8 cellular contexts compared by ENCODE assay signal in the genomic region with DNA sequence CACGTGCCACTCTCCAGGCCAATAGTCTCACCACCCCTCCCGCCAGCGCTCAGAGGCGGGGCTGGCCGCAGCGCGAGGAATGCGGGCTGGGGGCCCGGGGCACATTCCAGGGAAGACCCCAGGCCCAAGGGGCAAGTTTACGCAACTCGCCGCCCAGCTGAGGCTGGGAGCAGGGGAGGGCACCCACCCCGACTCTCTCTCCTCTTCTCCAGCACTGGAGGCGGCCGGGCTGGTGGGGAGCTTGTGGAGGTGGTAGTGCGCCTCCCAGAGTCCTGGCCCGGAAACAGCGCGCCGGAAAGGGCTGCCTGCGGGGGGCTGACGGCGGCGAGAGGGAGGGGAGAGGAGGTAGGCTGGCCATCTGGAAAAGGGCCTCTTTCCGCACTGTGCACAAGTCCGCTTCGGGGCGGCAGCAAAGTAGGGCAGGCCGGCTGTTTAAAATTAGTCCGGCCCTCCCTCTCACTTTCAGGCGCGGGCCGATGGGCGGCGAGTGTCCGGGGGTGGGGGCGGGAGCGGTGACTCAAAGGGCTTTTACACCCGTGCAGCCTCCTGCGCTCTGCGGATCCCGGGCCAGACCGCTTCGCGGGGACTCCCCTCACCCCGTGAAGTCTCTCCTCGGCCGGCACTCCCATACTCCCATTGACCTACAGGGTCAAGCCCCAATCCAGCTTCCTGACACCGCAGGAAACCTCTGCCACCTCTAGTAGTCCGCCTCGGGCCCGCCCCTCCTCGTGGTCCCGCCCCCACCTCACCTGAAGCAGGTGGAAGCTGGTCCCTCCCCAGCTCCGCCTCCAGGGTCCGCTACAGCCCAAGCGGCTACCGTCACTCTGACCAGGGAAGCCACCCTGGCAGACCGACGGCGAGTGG. TPM values are rescaled to one million over a fixed set of nuclear protein-coding genes. Genes with fewer than 3 reads are reported as not detected.
DNase-seq lines count a peak whose midpoint lies in the region; ATAC-seq and TF ChIP-seq lines count a peak whose summit lies in the region.

No MANE protein-coding gene starts in this region.

- in situ Hi-C loops in Panc1 (cut with HindIII; ENCODE audit: low pct_unique_long_range_greater_than_20kb, low sequenced_read_pairs), result no loop called here

- peak overlapping the region; percentile 76 for H3K27ac Mint-ChIP-seq in activated naive CD4-positive, alpha-beta T cell treated with anti-CD3 and anti-CD28 coated beads for 36 hours

- H3K27ac ChIP-seq in Panc1 (ENCODE audit: low read length) (no peak overlapping the region), gastroesophageal sphincter (peak overlapping the region; percentile 3 to 87 (median 84)), neutrophil (peak overlapping the region; percentile 99), vagina (peak overlapping the region; percentile 85)

- TF ChIP-seq EP300 in gastroesophageal sphincter (IDR thresholded peaks at IDR 0.05), result no peak

- ATAC-seq in GM18907 (IDR thresholded peaks at IDR 0.05; ENCODE audit: unreplicated experiment), result peak; percentile 21
- ATAC-seq in Panc1, result peak; percentile 50
- peak; percentile 41 for ATAC-seq in gastroesophageal sphincter

- POLR2A ChIA-PET in Panc1 (lab: Charles Lee), result no interaction called here

- 0% methylated on average over 1 of the region's 61 CpGs; no CpG with 5 or more reads in 1 of the 2 donors for WGBS in gastroesophageal sphincter (ENCODE audit: low coverage in 1 of 2), 2 donors

- H3K9me3 ChIP-seq in Panc1 (ENCODE audit: control insufficient read depth, insufficient read depth, low read depth, low read length) (no peaks in the 10 kb centered on the region), gastroesophageal sphincter (no peaks in the 10 kb centered on the region), neutrophil (no peaks in the 10 kb centered on the region), vagina (no peaks in the 10 kb centered on the region)

- no TSS peak for BruUV-seq in Panc1 (replicated peaks; lab: Mats Ljungman, UMichigan)

- CTCF ChIA-PET in Panc1 (lab: Charles Lee), result no interaction called here
- CTCF ChIA-PET in activated naive CD4-positive, alpha-beta T cell treated with anti-CD3 and anti-CD28 coated beads for 36 hours (lab: Charles Lee), result interaction anchor here (0.6 to 1.8 kb wide), 8 partner anchors 19 to 185 kb away, joined by 3 to 9 read pairs (median 4); partner anchors contain the start of genes HSD11B2, PLEKHG4 and TMEM208

- peaks cover 2% of the 10 kb centered on the region for H3K36me3 Mint-ChIP-seq in activated naive CD4-positive, alpha-beta T cell treated with anti-CD3 and anti-CD28 coated beads for 36 hours (ENCODE audit: low read depth)

- DNase-seq in AG20443 (ENCODE audit: low spot score), result peak; percentile 72
- peak; percentile 89 for DNase-seq in HPDE6-E6E7 (ENCODE audit: extremely low spot score)
- no peak for DNase-seq in Panc1 (ENCODE audit: low read depth, low spot score)
- DNase-seq in activated naive CD4-positive, alpha-beta T cell treated with anti-CD3 and anti-CD28 coated beads for 36 hours, result peak; percentile 65
- DNase-seq in vagina (ENCODE audit: extremely low spot score in 2 of 2), result no peak

- H3K27me3 ChIP-seq in Panc1 (ENCODE audit: control insufficient read depth, insufficient read depth, low read length) (no peaks in the 10 kb centered on the region), gastroesophageal sphincter (peaks cover 29% of the 10 kb centered on the region), neutrophil (peaks cover 38% of the 10 kb centered on the region), vagina (no peaks in the 10 kb centered on the region)

- H3K9me3 Mint-ChIP-seq in activated naive CD4-positive, alpha-beta T cell treated with anti-CD3 and anti-CD28 coated beads for 36 hours, result no peaks in the 10 kb centered on the region

- H3K4me1 ChIP-seq in Panc1 (ENCODE audit: control insufficient read depth, insufficient read depth, low read length), result peaks cover 10% of the 10 kb centered on the region
- peaks cover 0 to 78% (median 38%) of the 10 kb centered on the region in 3 donors for H3K4me1 ChIP-seq in gastroesophageal sphincter
- H3K4me1 ChIP-seq in neutrophil (ENCODE audit: control insufficient read depth in 1 of 2, insufficient read depth in 1 of 2, low read depth in 1 of 2, low read length in 1 of 2), result peaks cover 53 to 63% of the 10 kb centered on the region in 2 experiments
- H3K4me1 ChIP-seq in vagina, result peaks cover 59% of the 10 kb centered on the region

- no peak for TF ChIP-seq POLR2A in gastroesophageal sphincter (IDR thresholded peaks at IDR 0.05)
- TF ChIP-seq POLR2A in vagina (IDR thresholded peaks at IDR 0.05), result no peak

- peak overlapping the region; percentile 89 for H3K4me3 Mint-ChIP-seq in activated naive CD4-positive, alpha-beta T cell treated with anti-CD3 and anti-CD28 coated beads for 36 hours

- H3K4me3 ChIP-seq in Panc1 (ENCODE audit: low read depth in 2 of 2, low read length in 2 of 2) (peak overlapping the region; percentile 64 to 73), gastroesophageal sphincter (peak overlapping the region; percentile 54 to 80), neutrophil (ENCODE audit: low read depth in 1 of 2, low read length in 1 of 2) (peak overlapping the region; percentile 82 to 88), vagina (peak overlapping the region; percentile 92 to 93)

- peak; percentile 25; the same call in 1 of the 2 replicates for TF ChIP-seq CTCF in Panc1 (IDR thresholded peaks at IDR 0.05)
- peak in 3 of 4 experiments; percentile 24 to 52 (median 41) for TF ChIP-seq CTCF in gastroesophageal sphincter (IDR thresholded peaks at IDR 0.05)
- TF ChIP-seq CTCF in neutrophil (IDR thresholded peaks at IDR 0.05), result peak; percentile 16
- peak in 1 of 3 experiments; percentile 19 for TF ChIP-seq CTCF in vagina (IDR thresholded peaks at IDR 0.05)

- H3K4me1 Mint-ChIP-seq in activated naive CD4-positive, alpha-beta T cell treated with anti-CD3 and anti-CD28 coated beads for 36 hours (ENCODE audit: low read depth), result peaks cover 56% of the 10 kb centered on the region

- intact Hi-C loops in Panc1 (cut with micrococcal nuclease; ENCODE audit: unreplicated experiment) (no loop called here), vagina (cut with DNase I) (no loop called here)
- intact Hi-C loops in activated naive CD4-positive, alpha-beta T cell treated with anti-CD3 and anti-CD28 coated beads for 36 hours (cut with micrococcal nuclease), result loop anchor here (2.0 to 10.0 kb wide), 4 partner anchors 138 to 838 kb away; partner anchors contain the start of genes CTCF, NFATC3, PHAF1 and THAP11

- H3K27me3 Mint-ChIP-seq in activated naive CD4-positive, alpha-beta T cell treated with anti-CD3 and anti-CD28 coated beads for 36 hours (ENCODE audit: low read depth), result peaks cover 8% of the 10 kb centered on the region

- H3K36me3 ChIP-seq in Panc1 (ENCODE audit: control insufficient read depth, insufficient read depth, low read length) (no peaks in the 10 kb centered on the region; the same call in 1 of the 2 replicates), gastroesophageal sphincter (no peaks in the 10 kb centered on the region), neutrophil (no peaks in the 10 kb centered on the region), vagina (no peaks in the 10 kb centered on the region)

RNA-seq across cellular contexts. Expression of gene FHOD1, which starts 1.0 kb away (rescaled TPM):
- total RNA-seq in Panc1 (2021; ENCODE audit: unreplicated experiment), result 9.3 TPM
- 13.4 TPM for polyA plus RNA-seq in Panc1 (2012; ENCODE audit: insufficient read length)
- 10 to 100 TPM; 70.7 to 73.7 TPM for total RNA-seq in activated naive CD4-positive, alpha-beta T cell treated with anti-CD3 and anti-CD28 coated beads for 36 hours
- total RNA-seq in gastroesophageal sphincter, result 10 to 100 TPM in 3 of 4 donors, 1 to 10 TPM in 1; 9.7 to 15.5 (median 12.9) TPM
- total RNA-seq in vagina, result 17.2 TPM

RNA-seq across cellular contexts. Expression of gene SLC9A5, which starts 2.5 kb away (rescaled TPM):
- total RNA-seq in Panc1 (2021; ENCODE audit: unreplicated experiment) (1.7 TPM), gastroesophageal sphincter (under 1 TPM; 0.13 to 0.93 (median 0.21) TPM), vagina (0.49 TPM)
- polyA plus RNA-seq in Panc1 (2012; ENCODE audit: insufficient read length), result 2.3 TPM
- 1 to 10 TPM; 5.2 TPM for total RNA-seq in activated naive CD4-positive, alpha-beta T cell treated with anti-CD3 and anti-CD28 coated beads for 36 hours

RNA-seq across cellular contexts. Expression of gene TMEM208, which starts 19.4 kb away (rescaled TPM):
- total RNA-seq in Panc1 (2021; ENCODE audit: unreplicated experiment) (25.6 TPM), gastroesophageal sphincter (10 to 100 TPM; 15.4 to 34.7 (median 30.7) TPM), vagina (48.9 TPM)
- polyA plus RNA-seq in Panc1 (2012; ENCODE audit: insufficient read length), result 31.3 TPM
- total RNA-seq in activated naive CD4-positive, alpha-beta T cell treated with anti-CD3 and anti-CD28 coated beads for 36 hours, result 10 to 100 TPM; 24.6 to 29.4 TPM

RNA-seq across cellular contexts. Expression of gene PLEKHG4, which starts 33.0 kb away (rescaled TPM):
- 6.7 TPM for total RNA-seq in Panc1 (2021; ENCODE audit: unreplicated experiment)
- polyA plus RNA-seq in Panc1 (2012; ENCODE audit: insufficient read length), result 4.3 TPM
- total RNA-seq in activated naive CD4-positive, alpha-beta T cell treated with anti-CD3 and anti-CD28 coated beads for 36 hours, result 10 to 100 TPM; 14.3 to 14.4 TPM
- 10 to 100 TPM in 1 of 4 donors, 1 to 10 TPM in 3; 3.0 to 14.4 (median 6.1) TPM for total RNA-seq in gastroesophageal sphincter
- total RNA-seq in vagina, result 9.8 TPM

RNA-seq across cellular contexts. Expression of gene ELMO3, which starts 47.4 kb away (rescaled TPM):
- total RNA-seq in Panc1 (2021; ENCODE audit: unreplicated experiment) (2.0 TPM), gastroesophageal sphincter (1 to 10 TPM in 2 of 4 donors, under 1 TPM in 2; 0.15 to 3.9 (median 1.3) TPM), vagina (21.6 TPM)
- 1.6 TPM for polyA plus RNA-seq in Panc1 (2012; ENCODE audit: insufficient read length)
- 1 to 10 TPM; 3.8 to 4.4 TPM for total RNA-seq in activated naive CD4-positive, alpha-beta T cell treated with anti-CD3 and anti-CD28 coated beads for 36 hours

Comparison
In these comparisons a context has a peak if more than half of its experiments do, and no peak if none do; other contexts are left out.
1. DNase-seq: peak in AG20443 (single experiment), HPDE6-E6E7 (single experiment) and activated naive CD4-positive, alpha-beta T cell treated with anti-CD3 and anti-CD28 coated beads for 36 hours (single experiment); none in Panc1 (single experiment) and vagina (0 of 2).
2. Peak in every context shown above with its lines, with median percentiles within 50 percentile points of each other: ATAC-seq and H3K4me3 ChIP-seq.